In the genomic region with DNA sequence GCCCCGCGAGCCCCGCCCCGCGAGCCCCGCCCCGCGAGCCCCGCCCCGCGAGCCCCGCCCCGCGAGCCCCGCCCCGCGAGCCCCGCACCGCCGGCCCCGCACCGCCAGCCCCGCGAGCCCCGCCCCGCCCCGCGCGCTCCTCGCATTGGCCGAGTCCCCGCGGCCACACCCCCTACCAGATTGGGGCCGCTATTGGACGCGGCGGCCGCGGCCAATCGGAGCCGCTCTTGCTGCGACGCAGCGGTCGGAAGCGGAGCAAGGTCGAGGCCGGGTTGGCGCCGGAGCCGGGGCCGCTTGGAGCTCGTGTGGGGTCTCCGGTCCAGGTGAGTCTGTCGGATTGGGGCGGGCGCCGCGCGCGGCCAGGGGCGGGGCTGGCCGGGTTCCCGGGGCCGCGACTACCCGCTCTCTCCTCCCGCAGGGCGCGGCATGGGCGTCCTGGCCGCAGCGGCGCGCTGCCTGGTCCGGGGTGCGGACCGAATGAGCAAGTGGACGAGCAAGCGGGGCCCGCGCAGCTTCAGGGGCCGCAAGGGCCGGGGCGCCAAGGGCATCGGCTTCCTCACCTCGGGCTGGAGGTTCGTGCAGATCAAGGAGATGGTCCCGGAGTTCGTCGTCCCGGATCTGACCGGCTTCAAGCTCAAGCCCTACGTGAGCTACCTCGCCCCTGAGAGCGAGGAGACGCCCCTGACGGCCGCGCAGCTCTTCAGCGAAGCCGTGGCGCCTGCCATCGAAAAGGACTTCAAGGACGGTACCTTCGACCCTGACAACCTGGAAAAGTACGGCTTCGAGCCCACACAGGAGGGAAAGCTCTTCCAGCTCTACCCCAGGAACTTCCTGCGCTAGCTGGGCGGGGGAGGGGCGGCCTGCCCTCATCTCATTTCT, we compare ENCODE assay signal across 8 cellular contexts. TPM values are rescaled to one million over a fixed set of nuclear protein-coding genes. Genes with fewer than 3 reads are reported as not detected.
DNase-seq lines count a peak whose midpoint lies in the region; ATAC-seq, FAIRE-seq and TF ChIP-seq lines count a peak whose summit lies in the region.

TSS of gene MRPL41 (plus strand) at position 224 of the 879 bp plus-strand sequence. CDS start at position 427, 203 bp downstream.

- peak; percentile 80 for ATAC-seq in GM21515 (IDR thresholded peaks at IDR 0.05; ENCODE audit: unreplicated experiment)
- peak; percentile 95 for ATAC-seq in Panc1
- peak; percentile 86 for ATAC-seq in esophagus mucosa

- H3K4me1 ChIP-seq in Panc1 (ENCODE audit: control insufficient read depth, insufficient read depth, low read length) (peaks cover 4% of the 10 kb centered on the region; the same call in 1 of the 2 replicates), muscle layer of duodenum (ENCODE audit: control insufficient read depth in 1 of 2, insufficient read depth in 2 of 2, low read length in 2 of 2) (peaks cover 5 to 30% of the 10 kb centered on the region in 2 donors)

- peak; percentile 97 for DNase-seq in D721Med (ENCODE audit: insufficient read length, low spot score)
- DNase-seq in Panc1 (ENCODE audit: low read depth, low spot score), result no peak
- DNase-seq in activated T-cell treated with anti-CD3 and anti-CD28 coated beads, Interleukin-2, amount 50 U/mL, for 48 hours, result peak; percentile 87 to 90
- DNase-seq in stimulated activated CD8-positive, alpha-beta memory T cell treated with anti-CD3 and anti-CD28 coated beads, Interleukin-7, amount 100 ng/mL, for 4 hours (ENCODE audit: low read depth in 2 of 2), result peak; percentile 60 to 83

- POLR2A ChIA-PET in Panc1 (lab: Charles Lee), result no interaction called here

- H3K36me3 ChIP-seq in Panc1 (ENCODE audit: control insufficient read depth, insufficient read depth, low read length) (peaks cover 3% of the 10 kb centered on the region), muscle layer of duodenum (ENCODE audit: control insufficient read depth in 1 of 2, insufficient read depth in 2 of 2, low read length in 2 of 2) (peaks cover 19 to 20% of the 10 kb centered on the region in 2 donors)

- TSS peak; percentile 100 for BruUV-seq in Panc1 (replicated peaks; lab: Mats Ljungman, UMichigan)

- H3K4me1 Mint-ChIP-seq in IgD-negative memory B cell, result peaks cover 12 to 16% (median 15%) of the 10 kb centered on the region in 3 donors

- H3K27ac ChIP-seq in Panc1 (ENCODE audit: low read length), result peak within 1 kb of the TSS; percentile 82
- H3K27ac ChIP-seq in muscle layer of duodenum (ENCODE audit: low read length), result peak within 1 kb of the TSS; percentile 14

- H3K4me3 ChIP-seq in Panc1 (ENCODE audit: low read depth in 2 of 2, low read length in 2 of 2), result peak within 1 kb of the TSS; percentile 68 to 80
- H3K4me3 ChIP-seq in muscle layer of duodenum (ENCODE audit: low read depth in 1 of 2, low read length in 2 of 2), result peak within 1 kb of the TSS; percentile 70 to 95

- no peak for FAIRE-seq in D721Med (lab: Jason Lieb, UNC)

- H3K36me3 Mint-ChIP-seq in IgD-negative memory B cell, result no peaks in the 10 kb centered on the region

- no peaks in the 10 kb centered on the region for H3K27me3 Mint-ChIP-seq in IgD-negative memory B cell

- TF ChIP-seq CTCF in D721Med (IDR thresholded peaks at IDR 0.05; ENCODE audit: insufficient read depth, missing control alignments) (no peak), Panc1 (IDR thresholded peaks at IDR 0.05) (no peak; the same call in 1 of the 2 replicates)

- intact Hi-C loops in Panc1 (cut with micrococcal nuclease; ENCODE audit: unreplicated experiment), result no loop called here

- H3K9me3 ChIP-seq in Panc1 (ENCODE audit: control insufficient read depth, insufficient read depth, low read depth, low read length) (no peaks in the 10 kb centered on the region), muscle layer of duodenum (ENCODE audit: control insufficient read depth in 1 of 2, low read length in 2 of 2) (no peaks in the 10 kb centered on the region)

- CTCF ChIA-PET in Panc1 (lab: Charles Lee), result no interaction called here

- in situ Hi-C loops in Panc1 (cut with HindIII; ENCODE audit: low pct_unique_long_range_greater_than_20kb, low sequenced_read_pairs), result no loop called here

- peak within 1 kb of the TSS; percentile 67 to 89 (median 81) for H3K27ac Mint-ChIP-seq in IgD-negative memory B cell

- no peaks in the 10 kb centered on the region for H3K9me3 Mint-ChIP-seq in IgD-negative memory B cell

- H3K27me3 ChIP-seq in Panc1 (ENCODE audit: control insufficient read depth, insufficient read depth, low read length) (no peaks in the 10 kb centered on the region), muscle layer of duodenum (ENCODE audit: low read depth, low read length) (no peaks in the 10 kb centered on the region)

- H3K4me3 Mint-ChIP-seq in IgD-negative memory B cell, result peak within 1 kb of the TSS; percentile 78 to 93 (median 88)

RNA-seq across cellular contexts. Expression of gene MRPL41, which starts in this region (rescaled TPM):
- polyA plus RNA-seq in IgD-negative memory B cell, result 44.9 TPM
- total RNA-seq in Panc1 (2021; ENCODE audit: unreplicated experiment) (86.4 TPM), esophagus mucosa (36.9 TPM)
- polyA plus RNA-seq in Panc1 (2012; ENCODE audit: insufficient read length), result 129 TPM
